In the genomic region with DNA sequence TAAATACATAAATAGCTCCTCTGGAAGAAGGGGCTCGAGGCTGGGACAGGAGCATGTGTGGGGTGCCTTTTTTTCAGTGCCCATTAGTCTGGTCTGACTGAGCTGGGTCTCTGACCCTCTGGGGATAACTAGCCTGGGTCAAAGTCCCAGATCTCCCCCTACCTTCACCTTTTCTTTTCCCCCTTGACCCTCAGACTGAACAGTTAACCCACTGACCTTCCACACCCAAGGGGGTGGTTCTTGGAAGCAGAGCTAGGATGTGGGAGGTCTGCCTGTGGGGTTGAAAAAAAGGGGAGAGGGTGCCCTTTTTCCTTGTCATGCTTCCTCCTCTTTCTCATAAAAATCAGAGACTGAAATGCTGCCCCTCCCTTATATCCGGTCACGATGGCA, we compare ENCODE assay signal across 9 cellular contexts. TPM values are rescaled to one million over a fixed set of nuclear protein-coding genes. Genes with fewer than 3 reads are reported as not detected.
DNase-seq lines count a peak whose midpoint lies in the region; ATAC-seq and TF ChIP-seq lines count a peak whose summit lies in the region.
"Had no signal": no experiment of that assay in that cellular context is flagged by ENCODE, and none has a peak within 500 bp of the region (broad histone marks: within the 10 kb centered on the region; RNA-seq: fewer than 3 reads in every experiment).

No MANE protein-coding gene starts in this region.

- H3K4me1 ChIP-seq in OCI-LY3 (ENCODE audit: low read length) (peaks cover 47% of the 10 kb centered on the region), endocrine pancreas (ENCODE audit: control insufficient read depth, insufficient read depth, low read length) (no peaks in the 10 kb centered on the region), neutrophil (ENCODE audit: control insufficient read depth in 1 of 2, insufficient read depth in 1 of 2, low read depth in 1 of 2, low read length in 1 of 2) (peaks cover 49 to 54% of the 10 kb centered on the region in 2 experiments)

- H3K4me3 ChIP-seq in OCI-LY3 (ENCODE audit: low read length) (peak overlapping the region; percentile 78), endocrine pancreas (ENCODE audit: control insufficient read depth, insufficient read depth, low read length) (peak overlapping the region; percentile 19), neutrophil (ENCODE audit: low read depth in 1 of 2, low read length in 1 of 2) (peak overlapping the region; percentile 89 to 91)

- intact Hi-C loops in CD4-positive, alpha-beta T cell (cut with DNase I, micrococcal nuclease): loop anchor here (1.0 to 10.0 kb wide), 5 partner anchors 88 to 194 kb away; partner anchors contain the start of gene DCTN2 (in 1 of the 2)

- H3K36me3 ChIP-seq in OCI-LY3 (replicated peaks; ENCODE audit: low read depth, low read length) (no peaks in the 10 kb centered on the region), endocrine pancreas (ENCODE audit: control insufficient read depth, insufficient read depth, low read length) (no peaks in the 10 kb centered on the region), neutrophil (peaks cover 6% of the 10 kb centered on the region)

- CTCF ChIA-PET in CD4-positive, alpha-beta T cell (lab: Charles Lee): interaction anchor here (0.8 to 2.0 kb wide), 22 partner anchors 10 to 283 kb away, joined by 3 to 28 read pairs (median 5); partner anchors contain the start of genes ARHGAP9, MARS1, OS9 and R3HDM2

- H3K79me2 ChIP-seq in OCI-LY3 (ENCODE audit: low read length): no peaks in the 10 kb centered on the region

- H3K9ac ChIP-seq in OCI-LY3 (ENCODE audit: low read length) (peak overlapping the region; percentile 91), endocrine pancreas (ENCODE audit: control insufficient read depth, insufficient read depth, low read length) (peak overlapping the region; percentile 51)

- H2AFZ ChIP-seq in OCI-LY3 (ENCODE audit: low read depth, low read length): peak overlapping the region; percentile 70

- H3K9me3 ChIP-seq in CD4-positive, alpha-beta T cell (ENCODE audit: control insufficient read depth, low read length): no peaks in the 10 kb centered on the region
- no peaks in the 10 kb centered on the region for H3K9me3 ChIP-seq in OCI-LY3 (ENCODE audit: insufficient read depth, low read length)
- no peaks in the 10 kb centered on the region for H3K9me3 ChIP-seq in endocrine pancreas (ENCODE audit: control insufficient read depth, low read length)
- H3K9me3 ChIP-seq in neutrophil: no peaks in the 10 kb centered on the region

- H3K27ac Mint-ChIP-seq in CD4-positive, alpha-beta T cell: peak overlapping the region; percentile 95

- POLR2A ChIA-PET in CD4-positive, alpha-beta T cell (lab: Charles Lee): interaction anchor here (0.9 to 6.5 kb wide), 13 partner anchors 11 to 282 kb away, joined by 3 to 93 read pairs (median 7); partner anchors contain the start of genes ARHGAP9, B4GALNT1, DDIT3 and INHBC

- no peak for DNase-seq in CD4-positive, alpha-beta T cell
- DNase-seq in SW 1271 (lab: John Stamatoyannopoulos, UW) (no peak), DMS53 treated with DMSO at 0.1 percent for 48 hours (lab: John Stamatoyannopoulos, UW; ENCODE audit: unreplicated experiment) (no peak)

- H3K27me3 ChIP-seq in CD4-positive, alpha-beta T cell (ENCODE audit: control insufficient read depth, insufficient read depth, low read length): peaks cover 9% of the 10 kb centered on the region
- H3K27me3 ChIP-seq in OCI-LY3 (ENCODE audit: low read depth, low read length) (peaks cover 5% of the 10 kb centered on the region), endocrine pancreas (ENCODE audit: control insufficient read depth, insufficient read depth, low read length) (no peaks in the 10 kb centered on the region), neutrophil (peaks cover 53% of the 10 kb centered on the region)

- ATAC-seq in CD4-positive, alpha-beta T cell (ENCODE audit: poor library complexity): no peak
- ATAC-seq in HG02798 (IDR thresholded peaks at IDR 0.05; ENCODE audit: poor library complexity, unreplicated experiment) (no peak), HG02938 (IDR thresholded peaks at IDR 0.05; ENCODE audit: unreplicated experiment) (no peak)

- peaks cover 50% of the 10 kb centered on the region for H3K4me1 Mint-ChIP-seq in CD4-positive, alpha-beta T cell (ENCODE audit: low read depth)

- H3K4me2 ChIP-seq in OCI-LY3 (ENCODE audit: low read length): peak overlapping the region; percentile 79

- peaks cover 8% of the 10 kb centered on the region for H3K36me3 Mint-ChIP-seq in CD4-positive, alpha-beta T cell (ENCODE audit: low read depth)

- H4K20me1 ChIP-seq in OCI-LY3 (ENCODE audit: insufficient read depth, low read length): no peaks in the 10 kb centered on the region

- peak overlapping the region; percentile 98 for H3K4me3 Mint-ChIP-seq in CD4-positive, alpha-beta T cell

- H3K27me3 Mint-ChIP-seq in CD4-positive, alpha-beta T cell: peaks cover 26% of the 10 kb centered on the region

- no peak for TF ChIP-seq CTCF in CD4-positive, alpha-beta T cell (IDR thresholded peaks at IDR 0.05)
- TF ChIP-seq CTCF in OCI-LY3 (IDR thresholded peaks at IDR 0.05; ENCODE audit: low read depth, low read length) (no peak), neutrophil (IDR thresholded peaks at IDR 0.05) (no peak)

- H3K9me3 Mint-ChIP-seq in CD4-positive, alpha-beta T cell: no peaks in the 10 kb centered on the region

- peak overlapping the region; percentile 58 for H3K27ac ChIP-seq in CD4-positive, alpha-beta T cell (ENCODE audit: low read depth, low read length)
- peak overlapping the region; percentile 81 for H3K27ac ChIP-seq in OCI-LY3 (ENCODE audit: low read length)
- H3K27ac ChIP-seq in neutrophil: peak overlapping the region; percentile 62

RNA-seq across cellular contexts. Expression of gene GLI1, which starts 0.9 kb away (rescaled TPM):
- under 1 TPM; 0.31 to 0.85 TPM for total RNA-seq in CD4-positive, alpha-beta T cell

RNA-seq across cellular contexts. Expression of gene INHBE, which starts 3.6 kb away (rescaled TPM):
- not detected for total RNA-seq in CD4-positive, alpha-beta T cell
- total RNA-seq: glomerular endothelial cell had no signal

RNA-seq across cellular contexts. Expression of gene ARHGAP9, which starts 21.0 kb away (rescaled TPM):
- 100 to 1,000 TPM; 354 to 370 TPM for total RNA-seq in CD4-positive, alpha-beta T cell

RNA-seq across cellular contexts. Expression of gene INHBC, which starts 24.1 kb away (rescaled TPM):
- under 1 TPM; 0.20 to 0.33 TPM for total RNA-seq in CD4-positive, alpha-beta T cell
- total RNA-seq: glomerular endothelial cell had no signal

RNA-seq across cellular contexts. Expression of gene R3HDM2, which starts 27.8 kb away (rescaled TPM):
- 100 to 1,000 TPM; 106 to 115 TPM for total RNA-seq in CD4-positive, alpha-beta T cell

Comparison
In these comparisons a context has a peak if more than half of its experiments do, and no peak if none do; other contexts are left out.
1. H3K4me3 ChIP-seq: peak in every context shown above with its lines; median percentile 90 in neutrophil; 78 in OCI-LY3; 19 in endocrine pancreas.